30 cellular contexts compared by ENCODE assay signal in the genomic region with DNA sequence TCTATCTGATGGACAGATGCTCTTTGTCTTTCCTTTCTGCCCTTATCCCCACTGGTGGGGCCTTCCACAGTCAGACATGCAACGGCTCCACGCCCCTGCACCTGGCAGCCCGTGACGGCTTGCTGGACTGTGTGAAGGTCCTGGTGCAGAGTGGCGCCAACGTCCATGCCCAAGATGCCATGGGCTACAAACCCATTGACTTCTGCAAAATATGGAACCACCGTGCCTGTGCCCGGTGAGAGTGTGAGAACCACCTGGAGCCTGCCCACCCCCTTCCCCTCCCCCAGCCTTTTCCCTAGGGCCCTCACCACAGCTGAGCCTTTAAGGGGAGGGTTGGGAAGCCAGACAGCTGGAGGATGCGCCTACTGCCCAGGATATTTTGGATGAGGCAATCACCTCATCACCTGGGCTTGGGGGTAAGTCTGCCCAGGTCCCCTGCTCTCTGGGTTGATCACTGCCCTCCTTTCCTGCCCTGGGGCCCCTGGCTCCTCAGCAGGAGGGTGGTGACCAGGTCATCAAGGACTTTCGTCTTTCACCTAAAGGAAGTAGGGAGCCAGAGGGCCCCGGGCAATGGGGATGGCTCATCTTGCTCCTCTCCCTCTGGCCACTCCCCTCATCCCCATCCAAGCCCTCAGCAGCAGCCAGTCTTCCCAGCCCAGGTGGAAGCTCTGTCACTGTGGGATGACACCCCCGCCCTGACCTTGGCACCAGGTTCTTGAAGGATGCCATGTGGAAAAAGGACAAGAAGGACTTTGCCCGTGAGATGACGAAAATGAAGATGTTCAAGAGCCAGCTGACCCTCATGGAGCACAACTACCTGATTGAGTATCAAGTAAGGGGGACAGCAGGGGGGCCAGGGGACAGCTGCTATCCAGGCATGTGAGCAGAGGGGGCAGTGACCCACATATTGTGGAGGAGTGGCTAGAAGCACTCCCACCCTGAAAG. TPM values are rescaled to one million over a fixed set of nuclear protein-coding genes. Genes with fewer than 3 reads are reported as not detected.
DNase-seq lines count a peak whose midpoint lies in the region; ATAC-seq, FAIRE-seq and TF ChIP-seq lines count a peak whose summit lies in the region.
"Had no signal": no experiment of that assay in that cellular context is flagged by ENCODE, and none has a peak within 500 bp of the region (broad histone marks: within the 10 kb centered on the region; RNA-seq: fewer than 3 reads in every experiment).

No MANE protein-coding gene starts in this region.

- peaks cover 3% of the 10 kb centered on the region; the same call in 1 of the 2 replicates for H4K20me1 ChIP-seq in MM.1S (ENCODE audit: insufficient read depth, low read length)

- H3K9me2 ChIP-seq in MM.1S (replicated peaks; ENCODE audit: insufficient read depth, low read length), result no peaks in the 10 kb centered on the region

- no peak overlapping the region for H3K27ac Mint-ChIP-seq in activated T-cell treated with anti-CD3 and anti-CD28 coated beads, Interleukin-2, amount 50 U/mL, for 24 hours
- H3K27ac Mint-ChIP-seq in type B pancreatic cell, result no peak overlapping the region
- H3K27ac Mint-ChIP-seq: activated T-helper 2 cell treated with anti-CD3 and anti-CD28 coated beads, Interferon-gamma antibody, Interleukin-2, Interleukin-4, amounts not matched to agents 10 μg/mL and 5 μg/mL and 100 μg/mL, durations not matched to agents 14 hours and 24 hours and 36 hours; HFFc6; nephron had no signal

- peaks cover 41% of the 10 kb centered on the region for H3K36me3 Mint-ChIP-seq in activated T-cell treated with anti-CD3 and anti-CD28 coated beads, Interleukin-2, amount 50 U/mL, for 24 hours (ENCODE audit: low read depth)
- peaks cover 14% of the 10 kb centered on the region for H3K36me3 Mint-ChIP-seq in type B pancreatic cell

- no peaks in the 10 kb centered on the region for H3K27me3 ChIP-seq in MM.1S (replicated peaks; ENCODE audit: insufficient read depth, low read length)
- H3K27me3 ChIP-seq: BE2C, ovary, SJSA1, vagina had no signal

- H3K4me1 Mint-ChIP-seq in activated T-cell treated with anti-CD3 and anti-CD28 coated beads, Interleukin-2, amount 50 U/mL, for 24 hours (ENCODE audit: low read depth), result peaks cover 31% of the 10 kb centered on the region
- peaks cover 10% of the 10 kb centered on the region for H3K4me1 Mint-ChIP-seq in type B pancreatic cell (ENCODE audit: unreplicated experiment)

- TF ChIP-seq CTCF in type B pancreatic cell (conservative IDR thresholded peaks at IDR 0.05) (no peak), MM.1S (IDR thresholded peaks at IDR 0.05; ENCODE audit: low read length) (no peak)

- no peaks in the 10 kb centered on the region for H3K79me2 ChIP-seq in MM.1S (ENCODE audit: low read length)

- H3K27me3 Mint-ChIP-seq in activated T-cell treated with anti-CD3 and anti-CD28 coated beads, Interleukin-2, amount 50 U/mL, for 24 hours, result no peaks in the 10 kb centered on the region
- peaks cover 5% of the 10 kb centered on the region for H3K27me3 Mint-ChIP-seq in type B pancreatic cell
- H3K27me3 Mint-ChIP-seq: CD8-positive, alpha-beta memory T cell had no signal

- ATAC-seq in GM21723 (IDR thresholded peaks at IDR 0.05; ENCODE audit: unreplicated experiment), result no peak
- ATAC-seq: A549 had no signal

- no peaks in the 10 kb centered on the region for H3K9me3 ChIP-seq in MM.1S (replicated peaks; ENCODE audit: insufficient read depth, low read length)
- H3K9me3 ChIP-seq: A549, BE2C, ovary, SJSA1, vagina had no signal

- H3K4me2 ChIP-seq in MM.1S (ENCODE audit: low read depth, low read length), result no peak overlapping the region
- H3K4me2 ChIP-seq: A549 had no signal

- H3K4me1 ChIP-seq in MM.1S (ENCODE audit: low read length), result peaks cover 4% of the 10 kb centered on the region; the same call in 1 of the 2 replicates
- H3K4me1 ChIP-seq: BE2C, SJSA1 had no signal

- H3K27ac ChIP-seq in MM.1S (ENCODE audit: low read length), result no peak overlapping the region
- H3K27ac ChIP-seq: A549, epithelial cell of prostate, ovary, SJSA1, vagina had no signal

- peak; percentile 22 for DNase-seq in activated T-cell treated with anti-CD3 and anti-CD28 coated beads, Interleukin-2, amount 50 U/mL, for 24 hours
- DNase-seq in activated T-cell treated with anti-CD3 and anti-CD28 coated beads for 4 hours (no peak), islet precursor cell (peak; percentile 42), type B pancreatic cell (ENCODE audit: extremely low spot score, unreplicated experiment) (peak; percentile 66), MM.1S (no peak), frontal cortex (ENCODE audit: low spot score in 2 of 2) (no peak)
- peak; percentile 45 for DNase-seq in activated CD8-positive, alpha-beta memory T cell treated with anti-CD3 and anti-CD28 coated beads for 24 hours
- DNase-seq: BE2C; effector CD4-positive, alpha-beta T cell; HFFc6; KG1; NCI-H1417; small intestine; stimulated activated CD4-positive, alpha-beta T cell treated with anti-CD3 and anti-CD28 coated beads, Interleukin-2, amount 100 ng/mL, for 24 hours; substantia nigra; T-helper 1 cell had no signal

- no peak overlapping the region for H2AFZ ChIP-seq in MM.1S (ENCODE audit: low read length)

- H3F3A ChIP-seq in MM.1S (ENCODE audit: insufficient read depth, low read length), result peaks cover 9% of the 10 kb centered on the region; the same call in 1 of the 2 replicates

- no peaks in the 10 kb centered on the region for H3K9me3 Mint-ChIP-seq in activated T-cell treated with anti-CD3 and anti-CD28 coated beads, Interleukin-2, amount 50 U/mL, for 24 hours
- H3K9me3 Mint-ChIP-seq in type B pancreatic cell, result no peaks in the 10 kb centered on the region
- H3K9me3 Mint-ChIP-seq: activated T-helper 2 cell treated with anti-CD3 and anti-CD28 coated beads, Interferon-gamma antibody, Interleukin-2, Interleukin-4, amounts not matched to agents 10 μg/mL and 5 μg/mL and 100 μg/mL, durations not matched to agents 14 hours and 24 hours and 36 hours; CD8-positive, alpha-beta memory T cell; HFFc6; nephron had no signal

- no peak for FAIRE-seq in frontal cortex (lab: Jason Lieb, UNC)
- FAIRE-seq: A549, GM12891, keratinocyte, small intestine had no signal

- H3K9ac ChIP-seq in MM.1S (ENCODE audit: low read length), result no peak overlapping the region

- H3K36me3 ChIP-seq in MM.1S (replicated peaks; ENCODE audit: insufficient read depth, low read length), result no peaks in the 10 kb centered on the region
- H3K36me3 ChIP-seq: BE2C, ovary, vagina had no signal

- no peak overlapping the region for H3K4me3 ChIP-seq in MM.1S (ENCODE audit: low read length)
- H3K4me3 ChIP-seq: A549, ovary, SJSA1, vagina had no signal

- no peak overlapping the region for H3K4me3 Mint-ChIP-seq in activated T-cell treated with anti-CD3 and anti-CD28 coated beads, Interleukin-2, amount 50 U/mL, for 24 hours
- H3K4me3 Mint-ChIP-seq in type B pancreatic cell, result no peak overlapping the region
- H3K4me3 Mint-ChIP-seq: HFFc6, nephron had no signal

RNA-seq across cellular contexts. Expression of gene ANKRD53, which starts 3.7 kb away (rescaled TPM):
- total RNA-seq in type B pancreatic cell (ENCODE audit: low replicate concordance), result 0.55 and 0.72 TPM in 2 replicates
- 1.2 TPM for total RNA-seq in frontal cortex
- total RNA-seq: activated T-helper 2 cell treated with anti-CD3 and anti-CD28 coated beads, Interferon-gamma antibody, Interleukin-2, Interleukin-4, amounts not matched to agents 10 μg/mL and 5 μg/mL and 100 μg/mL, durations not matched to agents 14 hours and 24 hours and 36 hours; RPMI7951; SJSA1 had no signal

RNA-seq across cellular contexts. Expression of gene TEX261, which starts 12.5 kb away (rescaled TPM):
- 46.1 and 50.0 TPM in 2 replicates for total RNA-seq in type B pancreatic cell (ENCODE audit: low replicate concordance)
- 13.5 TPM for total RNA-seq in frontal cortex

RNA-seq across cellular contexts. Expression of gene ATP6V1B1, which starts 46.4 kb away (rescaled TPM):
- 6.3 and 8.6 TPM in 2 replicates for total RNA-seq in type B pancreatic cell (ENCODE audit: low replicate concordance)
- not detected for total RNA-seq in frontal cortex
- total RNA-seq: activated T-helper 2 cell treated with anti-CD3 and anti-CD28 coated beads, Interferon-gamma antibody, Interleukin-2, Interleukin-4, amounts not matched to agents 10 μg/mL and 5 μg/mL and 100 μg/mL, durations not matched to agents 14 hours and 24 hours and 36 hours; CD8-positive, alpha-beta memory T cell; liver; mononuclear cell; SJSA1; vagina had no signal

Comparison
In these comparisons a context has a peak if more than half of its experiments do, and no peak if none do; other contexts are left out.
1. DNase-seq: peak in activated T-cell treated with anti-CD3 and anti-CD28 coated beads, Interleukin-2, amount 50 U/mL, for 24 hours (single experiment), activated CD8-positive, alpha-beta memory T cell treated with anti-CD3 and anti-CD28 coated beads for 24 hours (single experiment), islet precursor cell (single experiment) and type B pancreatic cell (single experiment); none in activated T-cell treated with anti-CD3 and anti-CD28 coated beads for 4 hours (single experiment), MM.1S (single experiment) and frontal cortex (0 of 2).